ENCODE assay signal across 14 cellular contexts in genomic region chr5:57435701-57436134, GRCh38. TPM values are rescaled to one million over a fixed set of nuclear protein-coding genes. Genes with fewer than 3 reads are reported as not detected.
A peak's percentile ranks its signal among the peaks of the same experiment; 100 is the strongest.
DNase-seq lines count a peak whose midpoint lies in the region; ATAC-seq and TF ChIP-seq lines count a peak whose summit lies in the region.
"Had no signal": no experiment of that assay in that cellular context is flagged by ENCODE, and none has a peak within 500 bp of the region (broad histone marks: within the 10 kb centered on the region; RNA-seq: fewer than 3 reads in every experiment).

No MANE protein-coding gene starts in this region.

- H3K4me1 ChIP-seq in PC-3 (ENCODE audit: insufficient read depth, low read length): peaks cover 47% of the 10 kb centered on the region

- no peaks in the 10 kb centered on the region for H3K36me3 ChIP-seq in PC-3 (ENCODE audit: low read depth, low read length)
- H3K36me3 ChIP-seq: neural progenitor cell had no signal

- H3K4me3 ChIP-seq in PC-3 (ENCODE audit: low read length): no peak overlapping the region
- H3K4me3 ChIP-seq: neural progenitor cell had no signal

- H4K20me1 ChIP-seq in PC-3 (ENCODE audit: low read length): no peaks in the 10 kb centered on the region

- POLR2A ChIA-PET in PC-3 (lab: Charles Lee; ENCODE audit: unreplicated experiment): interaction anchor here (0.6 to 0.9 kb wide), 2 partner anchors 26 to 60 kb away, joined by 3 to 12 read pairs; no protein-coding TSS in a partner anchor

- no peak overlapping the region for H3K4me2 ChIP-seq in PC-3 (ENCODE audit: low read length)
- H3K4me2 ChIP-seq: neural progenitor cell had no signal

- H3K27me3 ChIP-seq in PC-3 (ENCODE audit: low read length): no peaks in the 10 kb centered on the region
- H3K27me3 ChIP-seq: neural progenitor cell had no signal

- no TSS peak for BruUV-seq in PC-3 (replicated peaks; lab: Mats Ljungman, UMichigan)

- H3K9me3 ChIP-seq in PC-3 (ENCODE audit: low read length): no peaks in the 10 kb centered on the region

- intact Hi-C loops in PC-3 (cut with micrococcal nuclease): loop anchor here (1.0 to 10.0 kb wide), 7 partner anchors 52 to 1027 kb away; partner anchors contain the start of gene GPBP1

- peak; percentile 92 for ATAC-seq in PC-3
- ATAC-seq in HG02938 (IDR thresholded peaks at IDR 0.05; ENCODE audit: unreplicated experiment): no peak
- no peak for ATAC-seq in GM21528 (IDR thresholded peaks at IDR 0.05; ENCODE audit: low FRiP score, unreplicated experiment)
- ATAC-seq: T-helper 17 cell had no signal

- H3F3A ChIP-seq in PC-3 (ENCODE audit: low read length, unreplicated experiment): no peaks in the 10 kb centered on the region

- peak overlapping the region; percentile 99 for H3K27ac ChIP-seq in PC-3 (ENCODE audit: low read length)
- H3K27ac ChIP-seq: neural progenitor cell had no signal

- CTCF ChIA-PET in PC-3 (lab: Charles Lee): interaction anchor here (1.5 kb wide), 1 partner anchor 138 kb away, joined by 4 read pairs; no protein-coding TSS in a partner anchor

- H2AFZ ChIP-seq in PC-3 (ENCODE audit: low read length): no peak overlapping the region
- H2AFZ ChIP-seq: neural progenitor cell had no signal

- H3K9me2 ChIP-seq in PC-3 (replicated peaks; ENCODE audit: low read length): no peaks in the 10 kb centered on the region

- TF ChIP-seq CTCF in PC-3 (conservative IDR thresholded peaks at IDR 0.05; ENCODE audit: low read depth, low read length): no peak

- peak overlapping the region; percentile 80 for H3K9ac ChIP-seq in PC-3 (ENCODE audit: low read length)
- H3K9ac ChIP-seq: neural progenitor cell had no signal

- DNase-seq in AG20443 (ENCODE audit: low spot score) (peak; percentile 48), PC-3 (peak; percentile 93), dermis microvascular lymphatic vessel endothelial cell (ENCODE audit: low read depth in 2 of 2) (peak; percentile 82 to 98), non-pigmented ciliary epithelial cell (ENCODE audit: low read depth) (peak; percentile 98), NCI-H1105 treated with DMSO at 0.1 percent for 48 hours (lab: John Stamatoyannopoulos, UW) (no peak), DMS153 treated with DMSO at 0.1 percent for 48 hours (lab: John Stamatoyannopoulos, UW; ENCODE audit: unreplicated experiment) (no peak)
- DNase-seq: activated T-cell treated with anti-CD3 and anti-CD28 coated beads for 4 hours, cortex of kidney, NCI-H526 treated with DMSO at 0.1 percent for 48 hours, T-helper 17 cell had no signal

- no peaks in the 10 kb centered on the region for H3K79me2 ChIP-seq in PC-3 (ENCODE audit: low read length)

RNA-seq across cellular contexts. Expression of gene ACTBL2, which starts 46.9 kb away (rescaled TPM):
- total RNA-seq in PC-3 (2014; rRNA removed): 0.11 and 0.12 TPM in 2 replicates
- total RNA-seq in dermis microvascular lymphatic vessel endothelial cell: not detected in 2 replicates
- total RNA-seq: T-helper 17 cell, urinary bladder had no signal

Comparison
In these comparisons a context has a peak if more than half of its experiments do, and no peak if none do; other contexts are left out.
1. DNase-seq: peak in AG20443 (single experiment), PC-3 (single experiment), dermis microvascular lymphatic vessel endothelial cell (2 of 2) and non-pigmented ciliary epithelial cell (single experiment); none in NCI-H1105 treated with DMSO at 0.1 percent for 48 hours (single experiment) and DMS153 treated with DMSO at 0.1 percent for 48 hours (single experiment).